8 cellular contexts compared by ENCODE assay signal in the genomic region with DNA sequence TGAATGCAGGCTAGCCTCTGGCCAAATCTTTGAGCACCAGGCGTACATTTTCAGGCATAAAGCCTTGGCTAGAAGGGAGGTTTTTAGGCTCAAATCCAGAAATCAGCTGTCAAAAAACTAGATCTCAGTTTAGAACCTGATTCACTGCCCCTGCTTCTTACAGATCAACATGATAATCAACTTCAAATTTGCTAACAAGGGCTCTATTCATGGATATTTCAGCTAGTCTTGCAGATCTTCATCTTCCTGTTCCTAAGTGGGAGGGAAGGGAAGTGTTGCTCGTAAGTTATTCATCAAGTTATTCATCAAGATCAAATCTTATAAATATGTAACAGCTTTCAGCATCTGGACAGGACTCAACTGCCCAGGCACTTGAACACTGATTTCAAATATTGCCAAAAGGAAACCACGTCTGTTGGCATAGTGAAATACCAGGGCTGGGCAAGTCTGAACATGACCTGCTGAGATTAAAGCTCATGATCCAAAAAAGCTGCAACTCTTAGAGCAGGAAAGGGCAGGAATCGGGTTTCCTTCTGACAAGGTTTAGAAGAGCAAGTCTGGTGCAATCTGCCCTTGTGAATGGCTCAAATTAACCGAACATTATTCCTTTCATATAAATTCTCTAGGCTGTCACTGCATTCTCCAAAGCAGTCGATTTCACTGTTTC.
DNase-seq lines count a peak whose midpoint lies in the region; FAIRE-seq and TF ChIP-seq lines count a peak whose summit lies in the region.

No MANE protein-coding gene starts in this region.

- H3K27me3 ChIP-seq in endodermal cell (ENCODE audit: control insufficient read depth, insufficient read depth, low read length, poor library complexity, severe bottlenecking) = no peaks in the 10 kb centered on the region

- no peak for TF ChIP-seq CTCF in GM12865 (IDR thresholded peaks at IDR 0.05; ENCODE audit: insufficient read depth, low read depth, low read length, missing control alignments)
- no peak for TF ChIP-seq CTCF in endodermal cell (conservative IDR thresholded peaks at IDR 0.05)
- no peak for TF ChIP-seq CTCF in nephron (IDR thresholded peaks at IDR 0.05; ENCODE audit: unreplicated experiment in 3 of 3)
- TF ChIP-seq CTCF in kidney (IDR thresholded peaks at IDR 0.05; ENCODE audit: borderline replicate concordance, extremely low read depth, insufficient read depth) = no peak

- H3K27me3 Mint-ChIP-seq in endodermal cell (ENCODE audit: insufficient read depth) (no peaks in the 10 kb centered on the region), nephron (ENCODE audit: low read depth) (no peaks in the 10 kb centered on the region)

- H3K4me1 Mint-ChIP-seq in endodermal cell (peaks cover 10% of the 10 kb centered on the region), nephron (peaks cover 64% of the 10 kb centered on the region)

- intact Hi-C loops in kidney (cut with DNase I) = no loop called here

- H3K4me1 ChIP-seq in endodermal cell (ENCODE audit: control insufficient read depth, insufficient read depth, low read length) = no peaks in the 10 kb centered on the region
- peaks cover 2 to 6% of the 10 kb centered on the region in 2 donors for H3K4me1 ChIP-seq in kidney (ENCODE audit: control insufficient read depth in 1 of 2, insufficient read depth in 1 of 2, low read depth in 1 of 2, low read length in 2 of 2)

- H3K9me3 ChIP-seq in endodermal cell (ENCODE audit: control insufficient read depth, low read length) (no peaks in the 10 kb centered on the region), kidney (ENCODE audit: control insufficient read depth in 1 of 2, low read length in 2 of 2) (no peaks in the 10 kb centered on the region)

- FAIRE-seq in kidney (lab: Jason Lieb, UNC) = no peak

- no peak overlapping the region for H3K4me3 Mint-ChIP-seq in endodermal cell
- peak overlapping the region in 2 of 3 experiments; percentile 21 to 35 for H3K4me3 Mint-ChIP-seq in nephron

- H3K4me3 ChIP-seq in GM12865 (ENCODE audit: low read depth, low read length) (no peak overlapping the region), endodermal cell (ENCODE audit: low read length) (no peak overlapping the region), kidney (ENCODE audit: low read length in 2 of 2) (peak overlapping the region in 1 of 2 donors; percentile 32)

- peak overlapping the region; percentile 78 for H3K27ac ChIP-seq in endodermal cell (ENCODE audit: low read depth, low read length)
- H3K27ac ChIP-seq in kidney (ENCODE audit: low read depth in 2 of 2, low read length in 2 of 2) = peak overlapping the region in 1 of 2 donors; percentile 48

- no peaks in the 10 kb centered on the region for H3K36me3 ChIP-seq in endodermal cell (ENCODE audit: control insufficient read depth, insufficient read depth, low read length)
- no peaks in the 10 kb centered on the region for H3K36me3 ChIP-seq in kidney (ENCODE audit: control insufficient read depth in 1 of 2, insufficient read depth in 2 of 2, low read length in 2 of 2)

- H3K36me3 Mint-ChIP-seq in endodermal cell (ENCODE audit: low read depth) = no peaks in the 10 kb centered on the region
- peaks cover 15% of the 10 kb centered on the region for H3K36me3 Mint-ChIP-seq in nephron (ENCODE audit: low read depth)

- no peak overlapping the region for H3K9ac ChIP-seq in endodermal cell (ENCODE audit: extremely low read depth, low read length, poor library complexity, severe bottlenecking)
- H3K9ac ChIP-seq in kidney (ENCODE audit: low read length in 2 of 2) = peak overlapping the region in 1 of 2 donors; percentile 18

- 62 to 79% methylated on average over 3 to 5 of the region's 6 CpGs for WGBS in endodermal cell (ENCODE audit: insufficient coverage in 1 of 2, insufficient read length in 1 of 2), 2 experiments

- DNase-seq in GM12865 (ENCODE audit: low read depth) = peak; percentile 18
- peak; percentile 81 to 92 for DNase-seq in NCI-H524 (lab: John Stamatoyannopoulos, UW)
- no peak for DNase-seq in endodermal cell
- no peak for DNase-seq in HuH-7.5 (ENCODE audit: low spot score)
- DNase-seq in SIG-M5 (lab: John Stamatoyannopoulos, UW) = no peak
- DNase-seq in kidney = no peak
- no peak for DNase-seq in hepatic stellate cell (ENCODE audit: low spot score)

- H3K9me3 Mint-ChIP-seq in endodermal cell = no peaks in the 10 kb centered on the region
- no peaks in the 10 kb centered on the region for H3K9me3 Mint-ChIP-seq in nephron

- H3K27ac Mint-ChIP-seq in endodermal cell (peak overlapping the region; percentile 13), nephron (peak overlapping the region; percentile 75 to 86 (median 82))

Comparison
In these comparisons a context has a peak if more than half of its experiments do, and no peak if none do; other contexts are left out.
1. DNase-seq: peak in GM12865 (single experiment) and NCI-H524 (2 of 2); none in endodermal cell (single experiment), HuH-7.5 (single experiment), SIG-M5 (single experiment), kidney (single experiment) and hepatic stellate cell (single experiment).